2 cellular contexts compared by ENCODE assay signal in genomic region chr19:11169896-11170678, GRCh38.
TF ChIP-seq lines count a peak whose summit lies in the region.

No MANE protein-coding gene starts in this region.

TF ChIP-seq in IMR-90, 13 proteins besides CTCF, POLR2A, EP300 and RAD21:
- TF ChIP-seq CEBPB (IDR thresholded peaks at IDR 0.05; ENCODE audit: low read depth, low read length) (peak; percentile 66), SMC3 (IDR thresholded peaks at IDR 0.05; ENCODE audit: low read depth, low read length) (no peak)

TF ChIP-seq in liver, 16 proteins besides CTCF, POLR2A, EP300 and RAD21:
- TF ChIP-seq GABPA (IDR thresholded peaks at IDR 0.05 in 1 of 2, conservative IDR thresholded peaks at IDR 0.05 in 1 of 2) (no peak), ATF3 (IDR thresholded peaks at IDR 0.05) (no peak), YY1 (IDR thresholded peaks at IDR 0.05) (no peak)
